ENCODE assay signal across 31 cellular contexts in genomic region chrX:68534696-68535095, GRCh38.
"Had no signal": no experiment of that assay in that cellular context is flagged by ENCODE, and none has a peak within 500 bp of the region (broad histone marks: within the 10 kb centered on the region; RNA-seq: fewer than 3 reads in every experiment).

No MANE protein-coding gene starts in this region.

- ATAC-seq: activated CD8-positive, alpha-beta memory T cell treated with anti-CD3 and anti-CD28 coated beads, Interleukin-2, amount 10 ng/mL, durations not matched to agents 7 days and 5 days; activated CD8-positive, alpha-beta T cell treated with anti-CD3 and anti-CD28 coated beads for 36 hours; activated naive CD8-positive, alpha-beta T cell treated with anti-CD3 and anti-CD28 coated beads, Interleukin-2, amount 50 U/mL, for 24 hours; heart left ventricle; left colon; lower lobe of right lung; mucosa of descending colon; sciatic nerve; stimulated activated naive B cell treated with anti-CD40 and anti-IgM and Interleukin-4, amounts not matched to agents 10 μg/mL and 1 μg/mL and 100 μg/mL, for 72 hours had no signal

- H3K9me3 ChIP-seq: esophagus muscularis mucosa, heart left ventricle, lower lobe of right lung, mucosa of descending colon, transverse colon, vagina had no signal

- H3K27me3 ChIP-seq: brain microvascular endothelial cell, esophagus muscularis mucosa, transverse colon, vagina had no signal

- H3K4me3 Mint-ChIP-seq: activated CD4-positive, alpha-beta T cell treated with anti-CD3 and anti-CD28 coated beads, Interleukin-2, amount 10 ng/mL, durations not matched to agents 7 days and 5 days; activated CD8-positive, alpha-beta memory T cell treated with anti-CD3 and anti-CD28 coated beads, Interleukin-2, amount 10 ng/mL, durations not matched to agents 7 days and 5 days; activated CD8-positive, alpha-beta T cell treated with anti-CD3 and anti-CD28 coated beads for 36 hours; activated naive CD4-positive, alpha-beta T cell treated with anti-CD3 and anti-CD28 coated beads, Interleukin-2, amount 10 ng/mL, durations not matched to agents 7 days and 5 days; activated naive CD8-positive, alpha-beta T cell treated with anti-CD3 and anti-CD28 coated beads, Interleukin-2, amount 50 U/mL, for 24 hours; naive B cell; stimulated activated naive B cell treated with anti-CD40 and anti-IgM and Interleukin-4, amounts not matched to agents 10 μg/mL and 1 μg/mL and 100 μg/mL, for 72 hours had no signal

- H3K27ac Mint-ChIP-seq: activated CD4-positive, alpha-beta T cell treated with anti-CD3 and anti-CD28 coated beads, Interleukin-2, amount 10 ng/mL, durations not matched to agents 7 days and 5 days; activated CD8-positive, alpha-beta memory T cell treated with anti-CD3 and anti-CD28 coated beads, Interleukin-2, amount 10 ng/mL, durations not matched to agents 7 days and 5 days; activated CD8-positive, alpha-beta T cell treated with anti-CD3 and anti-CD28 coated beads for 36 hours; activated naive CD4-positive, alpha-beta T cell treated with anti-CD3 and anti-CD28 coated beads, Interleukin-2, amount 10 ng/mL, durations not matched to agents 7 days and 5 days; activated naive CD8-positive, alpha-beta T cell treated with anti-CD3 and anti-CD28 coated beads, Interleukin-2, amount 50 U/mL, for 24 hours; naive B cell; stimulated activated naive B cell treated with anti-CD40 and anti-IgM and Interleukin-4, amounts not matched to agents 10 μg/mL and 1 μg/mL and 100 μg/mL, for 72 hours had no signal

- H3K9me3 Mint-ChIP-seq: activated CD4-positive, alpha-beta T cell treated with anti-CD3 and anti-CD28 coated beads, Interleukin-2, amount 10 ng/mL, durations not matched to agents 7 days and 5 days; activated CD8-positive, alpha-beta T cell treated with anti-CD3 and anti-CD28 coated beads for 36 hours; activated naive CD4-positive, alpha-beta T cell treated with anti-CD3 and anti-CD28 coated beads, Interleukin-2, amount 10 ng/mL, durations not matched to agents 7 days and 5 days; activated naive CD8-positive, alpha-beta T cell treated with anti-CD3 and anti-CD28 coated beads, Interleukin-2, amount 50 U/mL, for 24 hours; naive B cell; stimulated activated naive B cell treated with anti-CD40 and anti-IgM and Interleukin-4, amounts not matched to agents 10 μg/mL and 1 μg/mL and 100 μg/mL, for 72 hours had no signal

- H3K4me2 ChIP-seq: smooth muscle cell had no signal

- H3K4me3 ChIP-seq: esophagus muscularis mucosa, heart left ventricle, lower lobe of right lung, mucosa of descending colon, smooth muscle cell, transverse colon, vagina had no signal

- H3K4me1 Mint-ChIP-seq: activated CD4-positive, alpha-beta T cell treated with anti-CD3 and anti-CD28 coated beads, Interleukin-2, amount 10 ng/mL, durations not matched to agents 7 days and 5 days; activated CD8-positive, alpha-beta memory T cell treated with anti-CD3 and anti-CD28 coated beads, Interleukin-2, amount 10 ng/mL, durations not matched to agents 7 days and 5 days; activated naive CD4-positive, alpha-beta T cell treated with anti-CD3 and anti-CD28 coated beads, Interleukin-2, amount 10 ng/mL, durations not matched to agents 7 days and 5 days; naive B cell had no signal

- H3K27ac ChIP-seq: brain microvascular endothelial cell, esophagus muscularis mucosa, heart left ventricle, lower lobe of right lung, transverse colon, vagina, WERI-Rb-1 had no signal

- H3K4me1 ChIP-seq: esophagus muscularis mucosa, heart left ventricle, lower lobe of right lung, transverse colon, vagina had no signal

- H3K27me3 Mint-ChIP-seq: activated CD4-positive, alpha-beta T cell treated with anti-CD3 and anti-CD28 coated beads, Interleukin-2, amount 10 ng/mL, durations not matched to agents 7 days and 5 days; activated CD8-positive, alpha-beta memory T cell treated with anti-CD3 and anti-CD28 coated beads, Interleukin-2, amount 10 ng/mL, durations not matched to agents 7 days and 5 days; activated CD8-positive, alpha-beta T cell treated with anti-CD3 and anti-CD28 coated beads for 36 hours; activated naive CD4-positive, alpha-beta T cell treated with anti-CD3 and anti-CD28 coated beads, Interleukin-2, amount 10 ng/mL, durations not matched to agents 7 days and 5 days; activated naive CD8-positive, alpha-beta T cell treated with anti-CD3 and anti-CD28 coated beads, Interleukin-2, amount 50 U/mL, for 24 hours; naive B cell; stimulated activated naive B cell treated with anti-CD40 and anti-IgM and Interleukin-4, amounts not matched to agents 10 μg/mL and 1 μg/mL and 100 μg/mL, for 72 hours had no signal

- DNase-seq: activated CD4-positive, alpha-beta T cell treated with anti-CD3 and anti-CD28 coated beads, Interleukin-2, amount 10 ng/mL, durations not matched to agents 7 days and 5 days; activated CD4-positive, CD25-positive, alpha-beta regulatory T cell treated with anti-CD3 and anti-CD28 coated beads, Interleukin-2, amount 50 U/mL, for 72 hours; activated CD8-positive, alpha-beta memory T cell treated with anti-CD3 and anti-CD28 coated beads, Interleukin-2, amount 10 ng/mL, durations not matched to agents 7 days and 5 days; activated CD8-positive, alpha-beta T cell treated with anti-CD3 and anti-CD28 coated beads for 36 hours; activated effector memory CD4-positive, alpha-beta T cell treated with anti-CD3 and anti-CD28 coated beads, Interleukin-2, amount 50 U/mL, for 16 hours; activated naive CD4-positive, alpha-beta T cell treated with anti-CD3 and anti-CD28 coated beads, Interleukin-2, amount 10 ng/mL, durations not matched to agents 7 days and 5 days; activated naive CD8-positive, alpha-beta T cell treated with anti-CD3 and anti-CD28 coated beads, Interleukin-2, amount 50 U/mL, for 24 hours; activated T-cell treated with anti-CD3 and anti-CD28 coated beads for 4 hours; aorta; brain microvascular endothelial cell; central memory CD4-positive, alpha-beta T cell; effector memory CD4-positive, alpha-beta T cell; heart left ventricle; islet precursor cell; left colon; lower lobe of right lung; mesendoderm; mucosa of descending colon; naive B cell; nucleus accumbens; posterior cingulate gyrus; stimulated activated CD4-positive, alpha-beta T cell treated with anti-CD3 and anti-CD28 coated beads, Interleukin-15, amount 100 ng/mL, for 24 hours; stimulated activated CD4-positive, alpha-beta T cell treated with anti-CD3 and anti-CD28 coated beads, Interleukin-2, amount 100 ng/mL, for 48 hours; stimulated activated CD8-positive, alpha-beta memory T cell treated with anti-CD3 and anti-CD28 coated beads, Interleukin-4, amount 100 ng/mL, for 48 hours; stimulated activated naive B cell treated with anti-CD40 and anti-IgM and Interleukin-4, amounts not matched to agents 10 μg/mL and 1 μg/mL and 100 μg/mL, for 72 hours; transverse colon; WERI-Rb-1 had no signal

- H3K36me3 ChIP-seq: transverse colon, WERI-Rb-1 had no signal
